2 cellular contexts compared by ENCODE assay signal in the genomic region with DNA sequence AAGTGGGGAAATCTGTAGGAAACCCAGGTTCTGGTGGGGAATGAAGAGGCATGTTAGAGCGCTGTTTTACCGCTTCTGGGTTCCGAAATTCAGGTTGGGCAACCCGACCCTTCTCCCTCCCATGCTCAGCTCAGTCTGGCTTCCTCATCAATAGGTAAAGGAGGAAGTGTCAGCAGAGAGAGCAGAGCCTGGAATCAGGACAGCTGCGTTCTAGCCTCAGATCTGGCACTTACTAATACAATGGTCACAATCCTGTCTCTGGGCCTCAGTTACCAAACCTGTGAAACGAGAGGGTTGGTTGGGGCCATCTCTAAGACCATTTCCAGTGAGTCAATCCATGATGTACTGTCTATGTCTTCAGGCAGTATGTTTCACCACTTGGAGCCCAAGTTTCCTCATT.
TF ChIP-seq lines count a peak whose summit lies in the region.

No MANE protein-coding gene starts in this region.

TF ChIP-seq in liver, 16 proteins besides CTCF, POLR2A, EP300 and RAD21:
- TF ChIP-seq RXRA (IDR thresholded peaks at IDR 0.05) (no peak), HNF4A (conservative IDR thresholded peaks at IDR 0.05) (peak in 1 of 2 donors; percentile 45)

TF ChIP-seq in HepG2, 621 proteins besides CTCF, POLR2A, EP300 and RAD21:
- no peak for TF ChIP-seq CREB1 (IDR thresholded peaks at IDR 0.05)
- no peak for TF ChIP-seq CREB1 (CRISPR knock-in tag; IDR thresholded peaks at IDR 0.05)
- no peak for TF ChIP-seq PAX8 (CRISPR knock-in tag; IDR thresholded peaks at IDR 0.05; ENCODE audit: borderline replicate concordance)
- TF ChIP-seq ZBED4 (CRISPR knock-in tag; IDR thresholded peaks at IDR 0.05; ENCODE audit: borderline replicate concordance) = no peak
- TF ChIP-seq, protein P1, sequence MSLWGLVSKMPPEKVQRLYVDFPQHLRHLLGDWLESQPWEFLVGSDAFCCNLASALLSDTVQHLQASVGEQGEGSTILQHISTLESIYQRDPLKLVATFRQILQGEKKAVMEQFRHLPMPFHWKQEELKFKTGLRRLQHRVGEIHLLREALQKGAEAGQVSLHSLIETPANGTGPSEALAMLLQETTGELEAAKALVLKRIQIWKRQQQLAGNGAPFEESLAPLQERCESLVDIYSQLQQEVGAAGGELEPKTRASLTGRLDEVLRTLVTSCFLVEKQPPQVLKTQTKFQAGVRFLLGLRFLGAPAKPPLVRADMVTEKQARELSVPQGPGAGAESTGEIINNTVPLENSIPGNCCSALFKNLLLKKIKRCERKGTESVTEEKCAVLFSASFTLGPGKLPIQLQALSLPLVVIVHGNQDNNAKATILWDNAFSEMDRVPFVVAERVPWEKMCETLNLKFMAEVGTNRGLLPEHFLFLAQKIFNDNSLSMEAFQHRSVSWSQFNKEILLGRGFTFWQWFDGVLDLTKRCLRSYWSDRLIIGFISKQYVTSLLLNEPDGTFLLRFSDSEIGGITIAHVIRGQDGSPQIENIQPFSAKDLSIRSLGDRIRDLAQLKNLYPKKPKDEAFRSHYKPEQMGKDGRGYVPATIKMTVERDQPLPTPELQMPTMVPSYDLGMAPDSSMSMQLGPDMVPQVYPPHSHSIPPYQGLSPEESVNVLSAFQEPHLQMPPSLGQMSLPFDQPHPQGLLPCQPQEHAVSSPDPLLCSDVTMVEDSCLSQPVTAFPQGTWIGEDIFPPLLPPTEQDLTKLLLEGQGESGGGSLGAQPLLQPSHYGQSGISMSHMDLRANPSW (CRISPR knock-in tag; IDR thresholded peaks at IDR 0.05; ENCODE audit: borderline replicate concordance) = no peak
- no peak for TF ChIP-seq ZSCAN12 (CRISPR knock-in tag; IDR thresholded peaks at IDR 0.05)
- TF ChIP-seq ATF3 (CRISPR knock-in tag; IDR thresholded peaks at IDR 0.05) = no peak
- TF ChIP-seq RFX5 (IDR thresholded peaks at IDR 0.05; ENCODE audit: low read depth, low read length) = no peak
- no peak for TF ChIP-seq ZBTB21 (CRISPR knock-in tag; IDR thresholded peaks at IDR 0.05)
- TF ChIP-seq ZMAT5 (CRISPR knock-in tag; IDR thresholded peaks at IDR 0.05; ENCODE audit: borderline replicate concordance, low read depth) = no peak
- TF ChIP-seq WIZ (CRISPR knock-in tag; IDR thresholded peaks at IDR 0.05) = no peak
- no peak for TF ChIP-seq CBFB (CRISPR knock-in tag; IDR thresholded peaks at IDR 0.05)
